8 cellular contexts compared by ENCODE assay signal in the genomic region with DNA sequence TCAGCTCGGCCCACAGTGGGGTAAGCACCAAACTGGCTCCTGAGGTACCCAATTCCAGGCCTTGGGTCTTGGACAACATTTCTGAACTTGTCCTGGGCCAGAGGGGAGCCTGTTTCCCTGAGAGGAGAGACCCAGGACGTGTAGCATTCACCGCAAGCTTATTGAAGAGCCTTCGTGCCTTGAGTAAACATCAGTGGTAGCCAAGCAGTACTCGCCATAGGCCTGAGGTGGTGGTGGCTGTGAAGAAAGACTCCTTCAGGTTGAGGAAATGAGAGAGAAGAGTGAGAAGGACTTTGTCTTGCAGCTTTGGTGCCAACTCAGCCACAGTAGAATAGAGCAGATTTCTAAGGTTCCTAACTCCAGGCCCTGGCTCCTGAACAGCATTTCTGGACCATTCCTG.
"Had no signal": no experiment of that assay in that cellular context is flagged by ENCODE, and none has a peak within 500 bp of the region (broad histone marks: within the 10 kb centered on the region; RNA-seq: fewer than 3 reads in every experiment).

No MANE protein-coding gene starts in this region.

- H3K4me3 ChIP-seq: K562 had no signal

- DNase-seq: GOT3, H9, HCEC 1CT, IMR-90, KG1 had no signal

- FAIRE-seq: H54, HTR-8/SVneo, K562 had no signal

- ATAC-seq: K562 had no signal
